Comparison of ENCODE assay signal across 22 cellular contexts in genomic region chr10:131350245-131350644, GRCh38. TPM values are rescaled to one million over a fixed set of nuclear protein-coding genes. Genes with fewer than 3 reads are reported as not detected.
DNase-seq lines count a peak whose midpoint lies in the region; ATAC-seq and TF ChIP-seq lines count a peak whose summit lies in the region.
"Had no signal": no experiment of that assay in that cellular context is flagged by ENCODE, and none has a peak within 500 bp of the region (broad histone marks: within the 10 kb centered on the region; RNA-seq: fewer than 3 reads in every experiment).

No MANE protein-coding gene starts in this region.

- intact Hi-C loops in esophagus muscularis mucosa (cut with DNase I): no loop called here

- H3K27me3 Mint-ChIP-seq in effector memory CD8-positive, alpha-beta T cell: peaks cover 5 to 10% of the 10 kb centered on the region in 2 donors
- H3K27me3 Mint-ChIP-seq: CD4-positive, alpha-beta memory T cell; CD4-positive, CD25-positive, alpha-beta regulatory T cell; CD8-positive, alpha-beta memory T cell had no signal

- H3K36me3 Mint-ChIP-seq in effector memory CD8-positive, alpha-beta T cell (ENCODE audit: insufficient read depth): no peaks in the 10 kb centered on the region
- H3K36me3 Mint-ChIP-seq: CD14-positive monocyte; CD4-positive, alpha-beta memory T cell; CD4-positive, CD25-positive, alpha-beta regulatory T cell; CD8-positive, alpha-beta memory T cell had no signal

- H3K27me3 ChIP-seq in H7 (ENCODE audit: control insufficient read depth, insufficient read depth, low read length): no peaks in the 10 kb centered on the region
- peaks cover 0 to 53% (median 0%) of the 10 kb centered on the region in 4 donors for H3K27me3 ChIP-seq in esophagus muscularis mucosa
- H3K27me3 ChIP-seq: BE2C, BLaER1 had no signal

- no peak overlapping the region for H3K27ac Mint-ChIP-seq in effector memory CD8-positive, alpha-beta T cell
- H3K27ac Mint-ChIP-seq: CD14-positive monocyte; CD4-positive, alpha-beta memory T cell; CD4-positive, CD25-positive, alpha-beta regulatory T cell; CD8-positive, alpha-beta memory T cell had no signal

- no peak for TF ChIP-seq EP300 in esophagus muscularis mucosa (IDR thresholded peaks at IDR 0.05)

- H3K4me1 ChIP-seq in esophagus muscularis mucosa: no peaks in the 10 kb centered on the region
- H3K4me1 ChIP-seq: BE2C had no signal

- no peaks in the 10 kb centered on the region for H3K4me1 Mint-ChIP-seq in effector memory CD8-positive, alpha-beta T cell (ENCODE audit: low read depth in 2 of 2)
- H3K4me1 Mint-ChIP-seq: CD14-positive monocyte; CD4-positive, alpha-beta memory T cell; CD4-positive, CD25-positive, alpha-beta regulatory T cell; CD8-positive, alpha-beta memory T cell had no signal

- no peak for ATAC-seq in effector memory CD8-positive, alpha-beta T cell (replicated peaks)

- H3K36me3 ChIP-seq in H7 (replicated peaks; ENCODE audit: control insufficient read depth, insufficient read depth, low read length) (no peaks in the 10 kb centered on the region), esophagus muscularis mucosa (no peaks in the 10 kb centered on the region)
- H3K36me3 ChIP-seq: BE2C, BLaER1 had no signal

- H3K27ac ChIP-seq in esophagus muscularis mucosa (replicated peaks in 1 of 4) (no peak overlapping the region), substantia nigra (ENCODE audit: low read depth, low read length, poor library complexity, severe bottlenecking) (no peak overlapping the region)
- H3K27ac ChIP-seq: BLaER1 had no signal

- in situ Hi-C loops in G401 (cut with HindIII; ENCODE audit: low sequenced_read_pairs): no loop called here

- 54% methylated on average over 5 of the region's 5 CpGs for WGBS in esophagus muscularis mucosa

- no peak overlapping the region for H3K4me3 Mint-ChIP-seq in effector memory CD8-positive, alpha-beta T cell
- H3K4me3 Mint-ChIP-seq: CD14-positive monocyte; CD4-positive, alpha-beta memory T cell; CD4-positive, CD25-positive, alpha-beta regulatory T cell had no signal

- H3K4me3 ChIP-seq in H7 (ENCODE audit: insufficient read depth, low read depth, low read length) (no peak overlapping the region), esophagus muscularis mucosa (no peak overlapping the region)
- H3K4me3 ChIP-seq: BLaER1 had no signal

- TF ChIP-seq POLR2A in esophagus muscularis mucosa (IDR thresholded peaks at IDR 0.05; ENCODE audit: low read depth): no peak

- H3K9me3 ChIP-seq in esophagus muscularis mucosa: no peaks in the 10 kb centered on the region
- H3K9me3 ChIP-seq: BE2C, BLaER1 had no signal

- DNase-seq in H7: peak; percentile 57
- DNase-seq in esophagus muscularis mucosa (ENCODE audit: extremely low spot score): peak; percentile 83
- DNase-seq in substantia nigra (lab: John Stamatoyannopoulos, UW): no peak
- no peak for DNase-seq in effector memory CD8-positive, alpha-beta T cell
- DNase-seq in G401 (ENCODE audit: low spot score): no peak
- DNase-seq: 8988T; ACHN; BE2C; C1 segment of cervical spinal cord; CD4-positive, alpha-beta memory T cell; CD4-positive, CD25-positive, alpha-beta regulatory T cell; CD8-positive, alpha-beta memory T cell; COR-L47; DMS 273 treated with DMSO at 0.1 percent for 48 hours; DMS53; DMS79; DND-41; EL; GF-D8 had no signal

- peaks cover 5 to 9% of the 10 kb centered on the region in 2 donors for H3K9me3 Mint-ChIP-seq in effector memory CD8-positive, alpha-beta T cell

- TF ChIP-seq CTCF in esophagus muscularis mucosa (IDR thresholded peaks at IDR 0.05): no peak

RNA-seq across cellular contexts. Expression of gene TCERG1L, which starts 38.7 kb away (rescaled TPM):
- total RNA-seq in H7 (2014; rRNA removed; shearing (Covaris generic)): 4.4 and 5.4 TPM in 2 replicates
- not detected for total RNA-seq in esophagus muscularis mucosa
- total RNA-seq in G401 (2014; rRNA removed; shearing (Covaris generic)): not detected in 2 replicates
- total RNA-seq: CD4-positive, alpha-beta memory T cell; CD4-positive, CD25-positive, alpha-beta regulatory T cell; Daoy had no signal

Comparison
In these comparisons a context has a peak if more than half of its experiments do, and no peak if none do; other contexts are left out.
1. DNase-seq: peak in H7 (single experiment) and esophagus muscularis mucosa (single experiment); none in substantia nigra (0 of 49), effector memory CD8-positive, alpha-beta T cell (0 of 3) and G401 (single experiment).